In the genomic region with DNA sequence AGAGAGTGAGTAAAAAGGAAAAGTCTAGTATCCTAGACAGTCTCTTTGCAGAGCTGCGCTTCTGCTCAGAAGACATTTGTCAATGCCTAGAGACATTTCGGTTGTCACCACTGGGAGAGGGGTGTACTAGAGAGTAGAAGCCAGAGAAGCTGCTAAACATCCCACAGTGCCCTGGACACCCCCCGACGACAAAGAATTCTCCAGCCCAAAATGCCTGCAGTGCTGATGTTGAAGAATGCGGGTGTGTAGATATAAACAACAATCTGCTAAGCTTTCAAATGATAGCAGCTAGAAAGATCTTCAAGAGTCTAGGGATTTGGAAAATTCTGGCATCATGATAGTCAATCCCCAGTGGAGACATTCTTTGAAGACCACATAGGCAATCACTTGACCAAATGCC, we compare ENCODE assay signal across 19 cellular contexts.
A peak's percentile ranks its signal among the peaks of the same experiment; 100 is the strongest.
DNase-seq lines count a peak whose midpoint lies in the region; ATAC-seq, FAIRE-seq and TF ChIP-seq lines count a peak whose summit lies in the region.
"Had no signal": no experiment of that assay in that cellular context is flagged by ENCODE, and none has a peak within 500 bp of the region (broad histone marks: within the 10 kb centered on the region; RNA-seq: fewer than 3 reads in every experiment).

No MANE protein-coding gene starts in this region.

- TF ChIP-seq CTCF in breast epithelium (IDR thresholded peaks at IDR 0.05) (no peak), MCF 10A (IDR thresholded peaks at IDR 0.05; ENCODE audit: unreplicated experiment) (no peak), H1 (IDR thresholded peaks at IDR 0.05; ENCODE audit: control extremely low read depth in 1 of 3, insufficient read depth in 1 of 3, low read depth in 1 of 3, low read length in 3 of 3) (no peak), neural progenitor cell (IDR thresholded peaks at IDR 0.05) (no peak), type B pancreatic cell (conservative IDR thresholded peaks at IDR 0.05) (no peak)

- ATAC-seq in HG03457 (IDR thresholded peaks at IDR 0.05; ENCODE audit: unreplicated experiment): no peak
- ATAC-seq: effector memory CD8-positive, alpha-beta T cell had no signal

- DNase-seq in breast epithelium (ENCODE audit: low spot score in 2 of 2) (no peak), MCF 10A (ENCODE audit: unreplicated experiment) (no peak), H1 (ENCODE audit: low read depth in 1 of 2, low spot score in 2 of 2) (no peak), neural progenitor cell (ENCODE audit: low spot score) (no peak), type B pancreatic cell (ENCODE audit: extremely low spot score, unreplicated experiment) (no peak), activated gamma-delta T cell treated with Interleukin-2 at 50 U/mL for 16 hours (no peak)
- DNase-seq in activated CD4-positive, alpha-beta T cell treated with anti-CD3 and anti-CD28 coated beads, Interleukin-2, amount 50 U/mL, for 1 hour: no peak
- DNase-seq: 8988T; activated CD4-positive, alpha-beta T cell treated with anti-CD3 and anti-CD28 coated beads, Interleukin-2, amount 10 ng/mL, durations not matched to agents 7 days and 5 days; activated naive CD8-positive, alpha-beta T cell treated with anti-CD3 and anti-CD28 coated beads, Interleukin-2, amount 10 ng/mL, durations not matched to agents 7 days and 5 days; activated T-cell treated with anti-CD3 and anti-CD28 coated beads, Interleukin-2, amount 50 U/mL, for 1 hour; caudate nucleus; effector memory CD8-positive, alpha-beta T cell; foreskin melanocyte; NCI-H187; stimulated activated CD4-positive, alpha-beta T cell treated with anti-CD3 and anti-CD28 coated beads, Interleukin-2, amount 100 ng/mL, for 48 hours had no signal

- H2AFZ ChIP-seq in H1 (ENCODE audit: low read length) (peak overlapping the region; percentile 70; the same call in 1 of the 2 replicates), neural progenitor cell (replicated peaks) (peak overlapping the region; percentile 7)

- H3K4me3 ChIP-seq in breast epithelium (peak overlapping the region in 1 of 3 donors; percentile 16), H1 (ENCODE audit: extremely low read depth in 1 of 4, insufficient read depth in 2 of 4, low read depth in 3 of 4, low read length in 4 of 4) (no peak overlapping the region), neural progenitor cell (no peak overlapping the region)
- H3K4me3 ChIP-seq: HAP-1 had no signal

- H3K79me2 ChIP-seq in H1 (ENCODE audit: control insufficient read depth in 1 of 2, insufficient read depth in 2 of 2, low read length in 2 of 2): no peaks in the 10 kb centered on the region
- H3K79me2 ChIP-seq in neural progenitor cell (ENCODE audit: low read depth): no peaks in the 10 kb centered on the region

- no peak for TF ChIP-seq POLR2A in breast epithelium (IDR thresholded peaks at IDR 0.05)
- TF ChIP-seq POLR2A in H1 (IDR thresholded peaks at IDR 0.05; ENCODE audit: control extremely low read depth in 1 of 2, low read depth in 2 of 2, low read length in 2 of 2): no peak

- H3K4me2 ChIP-seq in H1 (ENCODE audit: insufficient read depth in 1 of 2, low read depth in 2 of 2, low read length in 2 of 2) (no peak overlapping the region), neural progenitor cell (no peak overlapping the region)

- H3F3A ChIP-seq in neural progenitor cell (ENCODE audit: low read depth): no peaks in the 10 kb centered on the region

- H3K4me1 Mint-ChIP-seq in MCF 10A (ENCODE audit: insufficient read depth, unreplicated experiment): peaks cover 45% of the 10 kb centered on the region
- peaks cover 24% of the 10 kb centered on the region for H3K4me1 Mint-ChIP-seq in neural progenitor cell
- peaks cover 40% of the 10 kb centered on the region for H3K4me1 Mint-ChIP-seq in type B pancreatic cell (ENCODE audit: unreplicated experiment)
- H3K4me1 Mint-ChIP-seq: activated CD4-positive, alpha-beta T cell treated with anti-CD3 and anti-CD28 coated beads, Interleukin-2, amount 10 ng/mL, durations not matched to agents 7 days and 5 days; activated naive CD8-positive, alpha-beta T cell treated with anti-CD3 and anti-CD28 coated beads, Interleukin-2, amount 10 ng/mL, durations not matched to agents 7 days and 5 days; CD14-positive monocyte had no signal

- no peaks in the 10 kb centered on the region for H3K23me2 ChIP-seq in H1 (ENCODE audit: low read depth, low read length)

- H3K23ac ChIP-seq in H1 (ENCODE audit: insufficient read length): no peak overlapping the region

- no peak for TF ChIP-seq RAD21 in H1 (IDR thresholded peaks at IDR 0.05 in 1 of 2, conservative IDR thresholded peaks at IDR 0.05 in 1 of 2; ENCODE audit: low read depth in 2 of 2, low read length in 2 of 2)

- H3K27ac Mint-ChIP-seq in MCF 10A (ENCODE audit: low read depth, unreplicated experiment) (no peak overlapping the region), neural progenitor cell (no peak overlapping the region), type B pancreatic cell (peak overlapping the region; percentile 23)
- H3K27ac Mint-ChIP-seq: activated CD4-positive, alpha-beta T cell treated with anti-CD3 and anti-CD28 coated beads, Interleukin-2, amount 10 ng/mL, durations not matched to agents 7 days and 5 days; activated naive CD8-positive, alpha-beta T cell treated with anti-CD3 and anti-CD28 coated beads, Interleukin-2, amount 10 ng/mL, durations not matched to agents 7 days and 5 days; CD14-positive monocyte; effector memory CD8-positive, alpha-beta T cell had no signal

- no peak overlapping the region for H2BK15ac ChIP-seq in H1 (ENCODE audit: low read length)

- H2BK120ac ChIP-seq in H1 (replicated peaks; ENCODE audit: low read depth, low read length): no peak overlapping the region

- no peak overlapping the region for H4K91ac ChIP-seq in H1 (replicated peaks; ENCODE audit: insufficient read length, low read length)

- no peaks in the 10 kb centered on the region for H3K79me1 ChIP-seq in H1 (ENCODE audit: low read depth, low read length)

- H4K5ac ChIP-seq in H1 (ENCODE audit: insufficient read length, low read depth, low read length): no peak overlapping the region

- CTCF ChIA-PET in MCF 10A (lab: Yijun Ruan, JAX): interaction anchor here (0.8 to 3.4 kb wide), 24 partner anchors 10 to 342 kb away, joined by 3 to 47 read pairs (median 8); no protein-coding TSS in a partner anchor
- CTCF ChIA-PET in H1 (lab: Charles Lee; ENCODE audit: partially characterized antibody): interaction anchor here (0.7 to 3.0 kb wide), 23 partner anchors 9 to 962 kb away, joined by 3 to 21 read pairs (median 4); no protein-coding TSS in a partner anchor

- no peak overlapping the region for H2AK5ac ChIP-seq in H1 (ENCODE audit: low read depth, low read length)

- H3K4me3 Mint-ChIP-seq in MCF 10A (ENCODE audit: unreplicated experiment): no peak overlapping the region
- no peak overlapping the region for H3K4me3 Mint-ChIP-seq in neural progenitor cell
- no peak overlapping the region for H3K4me3 Mint-ChIP-seq in type B pancreatic cell
- H3K4me3 Mint-ChIP-seq: activated CD4-positive, alpha-beta T cell treated with anti-CD3 and anti-CD28 coated beads, Interleukin-2, amount 10 ng/mL, durations not matched to agents 7 days and 5 days; activated naive CD8-positive, alpha-beta T cell treated with anti-CD3 and anti-CD28 coated beads, Interleukin-2, amount 10 ng/mL, durations not matched to agents 7 days and 5 days; CD14-positive monocyte; effector memory CD8-positive, alpha-beta T cell had no signal

- H3K27me3 Mint-ChIP-seq in MCF 10A (ENCODE audit: insufficient read depth, unreplicated experiment): no peaks in the 10 kb centered on the region
- peaks cover 9% of the 10 kb centered on the region for H3K27me3 Mint-ChIP-seq in neural progenitor cell (ENCODE audit: insufficient read depth, low read depth)
- no peaks in the 10 kb centered on the region for H3K27me3 Mint-ChIP-seq in type B pancreatic cell

- BruUV-seq in MCF 10A (replicated peaks; lab: Mats Ljungman, UMichigan): no TSS peak

- H3K36me3 ChIP-seq in breast epithelium (no peaks in the 10 kb centered on the region), H1 (ENCODE audit: control insufficient read depth in 2 of 4, insufficient read depth in 4 of 4, low read length in 3 of 4) (no peaks in the 10 kb centered on the region), neural progenitor cell (no peaks in the 10 kb centered on the region)
- H3K36me3 ChIP-seq: HAP-1 had no signal

- TF ChIP-seq EP300 in H1 (IDR thresholded peaks at IDR 0.05; ENCODE audit: borderline replicate concordance in 1 of 2, low read depth in 2 of 2, low read length in 2 of 2): no peak

- WGBS in H1 (ENCODE audit: extremely low coverage in 1 of 2, insufficient coverage in 1 of 2, insufficient read length in 1 of 2, insufficient replicate concordance in 2 of 2, low coverage in 1 of 2, low lambda C conversion rate in 2 of 2, missing lambda C conversion rate in 1 of 2), 2 experiments: 84% methylated on average over 5 of the region's 5 CpGs; no CpG with 5 or more reads in 1 of the 2 experiments

- no peaks in the 10 kb centered on the region for H3K9me3 ChIP-seq in breast epithelium
- no peaks in the 10 kb centered on the region for H3K9me3 ChIP-seq in H1 (ENCODE audit: insufficient read depth in 2 of 2, low read depth in 1 of 2, low read length in 1 of 2)
- no peaks in the 10 kb centered on the region for H3K9me3 ChIP-seq in neural progenitor cell (ENCODE audit: low read depth)
- H3K9me3 ChIP-seq: HAP-1 had no signal

- H2BK20ac ChIP-seq in H1 (ENCODE audit: low read length): no peak overlapping the region

- H4K8ac ChIP-seq in H1 (ENCODE audit: extremely low read depth, insufficient read depth, low read length): no peak overlapping the region

- H3K9ac ChIP-seq in H1 (replicated peaks in 1 of 4; ENCODE audit: extremely low read depth in 1 of 4, low read depth in 3 of 4, low read length in 3 of 4) (no peak overlapping the region), neural progenitor cell (no peak overlapping the region)

- H3K27me3 ChIP-seq in breast epithelium (no peaks in the 10 kb centered on the region), H1 (replicated peaks in 1 of 4; ENCODE audit: control insufficient read depth in 3 of 4, extremely low read depth in 1 of 4, insufficient read depth in 3 of 4, low read length in 3 of 4) (no peaks in the 10 kb centered on the region), neural progenitor cell (no peaks in the 10 kb centered on the region)

- H3K27ac ChIP-seq in breast epithelium (peak overlapping the region; percentile 68 to 82), H1 (ENCODE audit: low read depth, low read length) (no peak overlapping the region), neural progenitor cell (no peak overlapping the region)

- intact Hi-C loops in breast epithelium (cut with DNase I; ENCODE audit: low total_unique reads) (no loop called here), MCF 10A (cut with micrococcal nuclease) (loop anchor here (1.0 to 5.0 kb wide), 3 partner anchors 69 to 405 kb away; no protein-coding TSS in a partner anchor)

- FAIRE-seq in H1 (lab: Jason Lieb, UNC): no peak

- H4K20me1 ChIP-seq in H1 (replicated peaks in 1 of 2; ENCODE audit: control insufficient read depth in 1 of 2, insufficient read depth in 2 of 2, low read length in 2 of 2): no peaks in the 10 kb centered on the region
- H4K20me1 ChIP-seq in neural progenitor cell (ENCODE audit: low read depth): no peaks in the 10 kb centered on the region

- H3K18ac ChIP-seq in H1 (ENCODE audit: extremely low read depth, low read length): no peak overlapping the region

- H3K36me3 Mint-ChIP-seq in MCF 10A (ENCODE audit: insufficient read depth, unreplicated experiment) (peaks cover 6% of the 10 kb centered on the region), neural progenitor cell (no peaks in the 10 kb centered on the region), type B pancreatic cell (peaks cover 2% of the 10 kb centered on the region)
- H3K36me3 Mint-ChIP-seq: activated naive CD8-positive, alpha-beta T cell treated with anti-CD3 and anti-CD28 coated beads, Interleukin-2, amount 10 ng/mL, durations not matched to agents 7 days and 5 days; CD14-positive monocyte had no signal

- POLR2A ChIA-PET in MCF 10A (lab: Yijun Ruan, JAX) (interaction anchor here (0.7 to 5.1 kb wide), 12 partner anchors 11 to 335 kb away, joined by 3 to 49 read pairs (median 6); no protein-coding TSS in a partner anchor), H1 (lab: Charles Lee; ENCODE audit: partially characterized antibody) (interaction anchor here (1.0 kb wide), 1 partner anchor 104 kb away, joined by 4 read pairs; no protein-coding TSS in a partner anchor)

- H3K14ac ChIP-seq in H1 (ENCODE audit: insufficient read length): no peak overlapping the region

- H2BK12ac ChIP-seq in H1 (ENCODE audit: low read depth, low read length): no peak overlapping the region

- H2BK5ac ChIP-seq in H1 (ENCODE audit: low read depth, low read length): no peak overlapping the region

- H3K9me3 Mint-ChIP-seq in MCF 10A (ENCODE audit: unreplicated experiment) (no peaks in the 10 kb centered on the region), neural progenitor cell (peaks cover 6% of the 10 kb centered on the region), type B pancreatic cell (peaks cover 11% of the 10 kb centered on the region)
- H3K9me3 Mint-ChIP-seq: activated CD4-positive, alpha-beta T cell treated with anti-CD3 and anti-CD28 coated beads, Interleukin-2, amount 10 ng/mL, durations not matched to agents 7 days and 5 days; activated naive CD8-positive, alpha-beta T cell treated with anti-CD3 and anti-CD28 coated beads, Interleukin-2, amount 10 ng/mL, durations not matched to agents 7 days and 5 days; effector memory CD8-positive, alpha-beta T cell had no signal

- peaks cover 0 to 11% of the 10 kb centered on the region in 2 donors for H3K4me1 ChIP-seq in breast epithelium
- peaks cover 0 to 3% (median 0%) of the 10 kb centered on the region in 4 experiments; a peak in 2 of 7 replicates for H3K4me1 ChIP-seq in H1 (replicated peaks in 1 of 4; ENCODE audit: control insufficient read depth in 3 of 4, insufficient read depth in 4 of 4, low read length in 3 of 4)
- H3K4me1 ChIP-seq in neural progenitor cell: peaks cover 10% of the 10 kb centered on the region

- no peak overlapping the region for H3K4ac ChIP-seq in H1 (replicated peaks; ENCODE audit: insufficient read length, low read depth, low read length)

- no peak overlapping the region for H3K56ac ChIP-seq in H1 (replicated peaks; ENCODE audit: insufficient read length, low read depth, low read length)

Comparison
In these comparisons a context has a peak if more than half of its experiments do, and no peak if none do; other contexts are left out.
1. H3K27ac ChIP-seq: peak in breast epithelium (2 of 2); none in H1 (single experiment) and neural progenitor cell (single experiment).